Comparison of ENCODE assay signal across 8 cellular contexts in the genomic region with DNA sequence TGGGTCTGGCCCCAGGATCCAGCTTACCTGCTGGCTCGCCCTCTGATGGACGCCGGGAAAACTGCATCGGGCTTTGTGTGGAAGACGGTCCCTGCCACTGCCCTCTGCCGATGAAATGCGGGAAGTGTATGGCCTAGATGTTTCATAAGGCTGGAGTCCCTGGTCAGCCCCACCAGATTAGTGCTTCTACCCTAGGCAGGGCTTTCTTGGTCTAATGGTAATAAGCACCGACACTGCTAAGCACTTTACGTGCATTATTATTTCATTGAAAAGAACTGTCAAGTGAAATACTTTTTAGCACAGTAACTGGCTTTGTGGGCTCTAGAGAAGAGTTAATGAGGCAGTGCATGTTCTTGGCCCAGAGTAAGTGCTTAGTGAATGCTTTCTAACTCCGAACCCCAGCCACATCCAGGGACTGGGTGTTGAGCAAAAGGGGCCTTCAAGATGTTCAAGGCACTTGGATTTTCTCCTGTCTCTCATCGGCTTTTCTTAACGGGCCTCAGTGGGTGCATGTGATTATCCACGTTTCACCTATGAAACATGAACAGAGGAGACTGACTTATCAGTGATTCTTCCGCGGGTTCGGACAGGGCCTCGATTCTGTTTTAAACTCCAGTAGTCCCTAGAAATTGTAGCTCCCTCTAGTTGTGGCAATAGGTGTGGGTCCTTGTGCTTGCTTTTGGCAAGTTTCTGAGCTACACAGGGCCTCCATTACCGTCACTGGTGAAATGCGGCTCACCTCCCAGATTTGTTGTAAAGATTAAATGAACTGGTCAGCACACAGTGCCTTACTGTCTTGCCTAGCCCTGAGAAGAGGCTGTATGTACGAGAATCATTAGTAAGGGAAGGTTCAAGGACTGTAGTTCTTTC. TPM values are rescaled to one million over a fixed set of nuclear protein-coding genes. Genes with fewer than 3 reads are reported as not detected.
DNase-seq lines count a peak whose midpoint lies in the region; ATAC-seq and TF ChIP-seq lines count a peak whose summit lies in the region.

No MANE protein-coding gene starts in this region.

- H3K27me3 ChIP-seq in ovary (no peaks in the 10 kb centered on the region), thyroid gland (no peaks in the 10 kb centered on the region)

- H3K27ac ChIP-seq in ovary (no peak overlapping the region), thyroid gland (peak overlapping the region in 2 of 3 donors; percentile 34 to 62)

- TF ChIP-seq CTCF in ovary (IDR thresholded peaks at IDR 0.05) = peak; percentile 97 to 99 (median 98)
- TF ChIP-seq CTCF in thyroid gland (IDR thresholded peaks at IDR 0.05) = peak; percentile 97 to 100 (median 100)

- ATAC-seq in SK-N-SH treated with all-trans-retinoic acid at 6 μM for 48 hours = peak; percentile 81

- H3K9me3 ChIP-seq in ovary = no peaks in the 10 kb centered on the region
- no peaks in the 10 kb centered on the region for H3K9me3 ChIP-seq in thyroid gland

- WGBS in ovary, 3 donors = 25 to 31% (median 27%) methylated on average over 20 of the region's 20 CpGs
- 38% methylated on average over 20 of the region's 20 CpGs for WGBS in thyroid gland, 2 donors

- H3K36me3 ChIP-seq in ovary = no peaks in the 10 kb centered on the region
- peaks cover 22 to 26% of the 10 kb centered on the region in 2 donors for H3K36me3 ChIP-seq in thyroid gland

- H3K4me1 ChIP-seq in ovary (ENCODE audit: insufficient read depth) = peaks cover 8% of the 10 kb centered on the region
- peaks cover 35 to 46% of the 10 kb centered on the region in 2 donors for H3K4me1 ChIP-seq in thyroid gland

- intact Hi-C loops in ovary (cut with DNase I) = loop anchor here in 2 of 4 donors (2.0 to 10.0 kb wide), 2 partner anchors 24 to 154 kb away; a partner anchor contains a TSS
- intact Hi-C loops in thyroid gland (cut with DNase I) = no loop called here

- TF ChIP-seq POLR2A in ovary (IDR thresholded peaks at IDR 0.05) (no peak), thyroid gland (IDR thresholded peaks at IDR 0.05) (no peak)

- no peak for TF ChIP-seq EP300 in ovary (IDR thresholded peaks at IDR 0.05)

- no peak overlapping the region for H3K4me3 ChIP-seq in ovary
- no peak overlapping the region for H3K4me3 ChIP-seq in thyroid gland (replicated peaks in 1 of 3)

- DNase-seq in ELF-1 (ENCODE audit: low read depth, low spot score) (peak; percentile 97), HCEC 1CT (peak; percentile 85), NCI-H1105 treated with DMSO at 0.1 percent for 48 hours (lab: John Stamatoyannopoulos, UW) (peak; percentile 85), glomerular endothelial cell (ENCODE audit: extremely low read depth, low read depth, low spot score) (peak; percentile 73), ovary (peak; percentile 89 to 95 (median 93)), thyroid gland (peak; percentile 96 to 97)
- DNase-seq in activated naive CD4-positive, alpha-beta T cell treated with anti-CD3 and anti-CD28 coated beads, Interleukin-2, amount 50 U/mL, for 16 hours = peak; percentile 86

TF ChIP-seq in SK-N-SH treated with all-trans-retinoic acid at 6 μM for 48 hours, 23 proteins besides CTCF, POLR2A, EP300 and RAD21:
- TF ChIP-seq ARNTL (CRISPR knock-in tag; IDR thresholded peaks at IDR 0.05; ENCODE audit: borderline replicate concordance, low read depth) = no peak
- TF ChIP-seq ZFP30 (CRISPR knock-in tag; IDR thresholded peaks at IDR 0.05) = no peak
- 0 out of 2 replicates have a peak, but pooled peaks have one; percentile 42 for TF ChIP-seq GLIS3 (CRISPR knock-in tag; IDR thresholded peaks at IDR 0.05)
- no peak for TF ChIP-seq SNAI2 (CRISPR knock-in tag; IDR thresholded peaks at IDR 0.05)
- TF ChIP-seq TCF4 (CRISPR knock-in tag; IDR thresholded peaks at IDR 0.05; ENCODE audit: borderline replicate concordance) = no peak
- TF ChIP-seq ZFP3 (CRISPR knock-in tag; IDR thresholded peaks at IDR 0.05) = no peak
- TF ChIP-seq, protein P1, sequence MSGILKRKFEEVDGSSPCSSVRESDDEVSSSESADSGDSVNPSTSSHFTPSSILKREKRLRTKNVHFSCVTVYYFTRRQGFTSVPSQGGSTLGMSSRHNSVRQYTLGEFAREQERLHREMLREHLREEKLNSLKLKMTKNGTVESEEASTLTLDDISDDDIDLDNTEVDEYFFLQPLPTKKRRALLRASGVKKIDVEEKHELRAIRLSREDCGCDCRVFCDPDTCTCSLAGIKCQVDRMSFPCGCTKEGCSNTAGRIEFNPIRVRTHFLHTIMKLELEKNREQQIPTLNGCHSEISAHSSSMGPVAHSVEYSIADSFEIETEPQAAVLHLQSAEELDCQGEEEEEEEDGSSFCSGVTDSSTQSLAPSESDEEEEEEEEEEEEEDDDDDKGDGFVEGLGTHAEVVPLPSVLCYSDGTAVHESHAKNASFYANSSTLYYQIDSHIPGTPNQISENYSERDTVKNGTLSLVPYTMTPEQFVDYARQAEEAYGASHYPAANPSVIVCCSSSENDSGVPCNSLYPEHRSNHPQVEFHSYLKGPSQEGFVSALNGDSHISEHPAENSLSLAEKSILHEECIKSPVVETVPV (CRISPR knock-in tag; IDR thresholded peaks at IDR 0.05) = no peak
- TF ChIP-seq ESRRG (CRISPR knock-in tag; IDR thresholded peaks at IDR 0.05) = no peak
TF ChIP-seq in SK-N-SH treated with all-trans-retinoic acid at 6 μM for 48 hours: peak in this region for 1.

RNA-seq across cellular contexts. Expression of a gene that starts 6.6 kb away (rescaled TPM):
- total RNA-seq in glomerular endothelial cell (38.8 and 42.8 TPM in 2 replicates), ovary (10 to 100 TPM; 12.9 to 61.3 (median 18.8) TPM), thyroid gland (10 to 100 TPM; 33.3 to 64.3 (median 44.3) TPM)
- polyA plus RNA-seq in ovary = 1 to 10 TPM; 3.5 to 7.0 TPM

RNA-seq across cellular contexts. Expression of a gene that starts 21.8 kb away (rescaled TPM):
- 2.8 and 5.4 TPM in 2 replicates for total RNA-seq in glomerular endothelial cell
- total RNA-seq in ovary = 1 to 10 TPM; 2.3 to 8.3 (median 3.4) TPM
- polyA plus RNA-seq in ovary = 1 to 10 TPM; 1.9 to 2.2 TPM
- total RNA-seq in thyroid gland = 10 to 100 TPM in 1 of 4 donors, 1 to 10 TPM in 3; 3.9 to 14.0 (median 8.1) TPM

RNA-seq across cellular contexts. Expression of a gene that starts 24.4 kb away (rescaled TPM):
- 2.8 and 3.4 TPM in 2 replicates for total RNA-seq in glomerular endothelial cell
- 1 to 10 TPM in 6 of 7 donors, not detected in 1; 1.3 to 7.0 (median 1.6) TPM for total RNA-seq in ovary
- polyA plus RNA-seq in ovary = 1 to 10 TPM in 1 of 2 donors, under 1 TPM in 1; 0.75 to 5.1 TPM
- 10 to 100 TPM in 1 of 4 donors, 1 to 10 TPM in 3; 1.6 to 21.4 (median 5.1) TPM for total RNA-seq in thyroid gland

RNA-seq across cellular contexts. Expression of a gene that starts 30.6 kb away (rescaled TPM):
- total RNA-seq in glomerular endothelial cell (328 and 663 TPM in 2 replicates), ovary (1,000 to 10,000 TPM; 1,369 to 3,979 (median 2,659) TPM), thyroid gland (100 to 1,000 TPM; 181 to 750 (median 443) TPM)
- polyA plus RNA-seq in ovary = 1,000 to 10,000 TPM; 2,997 to 3,153 TPM

RNA-seq across cellular contexts. Expression of a gene that starts 32.7 kb away (rescaled TPM):
- 80.6 and 99.5 TPM in 2 replicates for total RNA-seq in glomerular endothelial cell
- total RNA-seq in ovary = 100 to 1,000 TPM; 149 to 222 (median 169) TPM
- polyA plus RNA-seq in ovary = 100 to 1,000 TPM; 196 to 208 TPM
- total RNA-seq in thyroid gland = 100 to 1,000 TPM; 136 to 186 (median 159) TPM

Comparison
In these comparisons a context has a peak if more than half of its experiments do, and no peak if none do; other contexts are left out.
1. H3K27ac ChIP-seq: peak in thyroid gland (2 of 3); none in ovary (0 of 2).
2. Peak in every context shown above with its lines, with median percentiles within 50 percentile points of each other: DNase-seq.